ENCODE assay signal across 22 cellular contexts in the genomic region with DNA sequence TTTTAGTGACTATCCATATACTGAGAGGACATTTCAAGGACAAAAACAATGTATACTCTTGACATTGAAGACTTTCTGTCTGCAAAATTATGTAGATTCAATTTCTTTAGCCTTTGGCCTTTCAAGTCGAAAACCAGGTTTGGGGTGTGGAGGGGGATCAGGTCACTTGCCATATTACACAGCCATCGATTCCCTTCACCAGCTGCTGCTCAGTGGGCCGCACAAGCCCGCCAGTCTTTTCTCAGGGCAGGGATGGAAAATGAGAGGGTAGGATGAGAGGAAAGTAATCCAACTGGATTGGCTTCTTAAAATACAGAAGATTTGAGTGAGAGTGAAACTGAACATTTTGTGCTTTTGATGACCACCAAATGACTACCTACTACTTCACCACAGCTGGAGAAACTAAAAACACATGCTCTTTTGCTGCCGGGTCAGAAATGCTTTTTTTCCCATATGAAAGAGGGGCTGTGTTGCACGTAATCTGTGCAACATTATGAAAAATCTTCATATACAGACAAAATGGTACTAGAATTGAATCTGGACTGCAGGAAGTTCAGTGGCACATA. TPM values are rescaled to one million over a fixed set of nuclear protein-coding genes. Genes with fewer than 3 reads are reported as not detected.
DNase-seq lines count a peak whose midpoint lies in the region; TF ChIP-seq lines count a peak whose summit lies in the region.
"Had no signal": no experiment of that assay in that cellular context is flagged by ENCODE, and none has a peak within 500 bp of the region (broad histone marks: within the 10 kb centered on the region; RNA-seq: fewer than 3 reads in every experiment).

No MANE protein-coding gene starts in this region.

- H3K4me1 Mint-ChIP-seq in chondrocyte (ENCODE audit: low read depth): peaks cover 95% of the 10 kb centered on the region

- peak overlapping the region; percentile 88 for H3K27ac Mint-ChIP-seq in chondrocyte (ENCODE audit: unreplicated experiment)
- H3K27ac Mint-ChIP-seq: activated naive CD4-positive, alpha-beta T cell treated with anti-CD3 and anti-CD28 coated beads, Interleukin-2, amount 50 U/mL, for 24 hours; activated T-helper 1 cell treated with anti-CD3 and anti-CD28 coated beads, Interleukin-12 subunit alpha, Interleukin-12 subunit beta, Interleukin-2, Interleukin-4 antibody, amounts not matched to agents 30 ng/mL and 10 ng/mL and 1 ng/mL, durations not matched to agents 14 hours and 24 hours and 36 hours; T-helper 17 cell; type B pancreatic cell had no signal

- H3K36me3 Mint-ChIP-seq in chondrocyte (ENCODE audit: low read depth): peaks cover 12% of the 10 kb centered on the region
- H3K36me3 Mint-ChIP-seq: activated naive CD4-positive, alpha-beta T cell treated with anti-CD3 and anti-CD28 coated beads, Interleukin-2, amount 50 U/mL, for 24 hours; type B pancreatic cell had no signal

- H3K36me3 ChIP-seq in muscle layer of colon (ENCODE audit: insufficient read depth, low read length) (no peaks in the 10 kb centered on the region), subcutaneous abdominal adipose tissue (ENCODE audit: control insufficient read depth in 5 of 5, insufficient read depth in 5 of 5, low read length in 5 of 5) (no peaks in the 10 kb centered on the region)
- H3K36me3 ChIP-seq: BLaER1, lower lobe of right lung, SJSA1 had no signal

- H3K9ac ChIP-seq in muscle layer of colon (ENCODE audit: low read length) (peak overlapping the region; percentile 39), subcutaneous abdominal adipose tissue (ENCODE audit: low read length in 5 of 5) (no peak overlapping the region)
- H3K9ac ChIP-seq: BLaER1 had no signal

- H3K4me3 Mint-ChIP-seq in chondrocyte (ENCODE audit: unreplicated experiment): peak overlapping the region; percentile 50
- H3K4me3 Mint-ChIP-seq: activated naive CD4-positive, alpha-beta T cell treated with anti-CD3 and anti-CD28 coated beads, Interleukin-2, amount 50 U/mL, for 24 hours; activated T-helper 1 cell treated with anti-CD3 and anti-CD28 coated beads, Interleukin-12 subunit alpha, Interleukin-12 subunit beta, Interleukin-2, Interleukin-4 antibody, amounts not matched to agents 30 ng/mL and 10 ng/mL and 1 ng/mL, durations not matched to agents 14 hours and 24 hours and 36 hours; T-helper 17 cell had no signal

- H3K27ac ChIP-seq in muscle layer of colon (ENCODE audit: low read depth, low read length): peak overlapping the region; percentile 41
- peak overlapping the region; percentile 43 for H3K27ac ChIP-seq in subcutaneous abdominal adipose tissue (ENCODE audit: low read depth, low read length)
- H3K27ac ChIP-seq: BLaER1, hepatocyte, lower lobe of right lung, SJSA1 had no signal

- no peaks in the 10 kb centered on the region for H3K9me3 ChIP-seq in muscle layer of colon (ENCODE audit: low read length)
- no peaks in the 10 kb centered on the region for H3K9me3 ChIP-seq in subcutaneous abdominal adipose tissue (ENCODE audit: control insufficient read depth in 5 of 5, low read length in 5 of 5)
- H3K9me3 ChIP-seq: BLaER1, lower lobe of right lung, SJSA1 had no signal

- peak; percentile 25 for DNase-seq in HCEC 1CT
- DNase-seq in chondrocyte (ENCODE audit: low spot score): no peak
- DNase-seq in stimulated activated CD4-positive, alpha-beta T cell treated with anti-CD3 and anti-CD28 coated beads, Interleukin-1b, Interleukin-23, amount 100 ng/mL, for 48 hours: no peak
- no peak for DNase-seq in AG08396 (ENCODE audit: low spot score)
- DNase-seq in activated CD8-positive, alpha-beta memory T cell treated with anti-CD3 and anti-CD28 coated beads, Interleukin-2, amount 50 U/mL, for 48 hours: no peak
- DNase-seq in DMS153 (lab: John Stamatoyannopoulos, UW): no peak
- DNase-seq: activated CD4-positive, alpha-beta T cell treated with anti-CD3 and anti-CD28 coated beads for 48 hours; effector memory CD4-positive, alpha-beta T cell; lower lobe of right lung; NCI-H1694; PC-3; stimulated activated naive CD4-positive, alpha-beta T cell; T-helper 17 cell had no signal

- no peaks in the 10 kb centered on the region for H3K27me3 Mint-ChIP-seq in chondrocyte (ENCODE audit: low read depth)
- H3K27me3 Mint-ChIP-seq: activated naive CD4-positive, alpha-beta T cell treated with anti-CD3 and anti-CD28 coated beads, Interleukin-2, amount 50 U/mL, for 24 hours; T-helper 17 cell; type B pancreatic cell had no signal

- H3K27me3 ChIP-seq in muscle layer of colon (ENCODE audit: control insufficient read depth in 1 of 2, insufficient read depth in 2 of 2, low read length in 2 of 2): no peaks in the 10 kb centered on the region
- H3K27me3 ChIP-seq in subcutaneous abdominal adipose tissue (ENCODE audit: control insufficient read depth in 5 of 5, insufficient read depth in 4 of 5, low read length in 5 of 5): no peaks in the 10 kb centered on the region
- H3K27me3 ChIP-seq: hepatocyte, SJSA1 had no signal

- TF ChIP-seq CTCF in chondrocyte (IDR thresholded peaks at IDR 0.05): no peak

- peaks cover 1% of the 10 kb centered on the region for H3K9me3 Mint-ChIP-seq in chondrocyte (ENCODE audit: low read depth)
- H3K9me3 Mint-ChIP-seq: activated naive CD4-positive, alpha-beta T cell treated with anti-CD3 and anti-CD28 coated beads, Interleukin-2, amount 50 U/mL, for 24 hours; activated T-helper 1 cell treated with anti-CD3 and anti-CD28 coated beads, Interleukin-12 subunit alpha, Interleukin-12 subunit beta, Interleukin-2, Interleukin-4 antibody, amounts not matched to agents 30 ng/mL and 10 ng/mL and 1 ng/mL, durations not matched to agents 14 hours and 24 hours and 36 hours had no signal

- H3K4me3 ChIP-seq in muscle layer of colon (ENCODE audit: low read depth in 1 of 2, low read length in 2 of 2) (peak overlapping the region; percentile 35 to 39), subcutaneous abdominal adipose tissue (ENCODE audit: low read depth in 1 of 5, low read length in 5 of 5) (no peak overlapping the region)
- H3K4me3 ChIP-seq: BLaER1, hepatocyte, K562, lower lobe of right lung, SJSA1 had no signal

- peaks cover 27% of the 10 kb centered on the region for H3K4me1 ChIP-seq in muscle layer of colon (ENCODE audit: insufficient read depth, low read length)
- peaks cover 0 to 62% (median 55%) of the 10 kb centered on the region in 5 donors for H3K4me1 ChIP-seq in subcutaneous abdominal adipose tissue (ENCODE audit: control insufficient read depth in 5 of 5, insufficient read depth in 5 of 5, low read length in 5 of 5)

RNA-seq across cellular contexts. Expression of a gene that starts 51.4 kb away (rescaled TPM):
- total RNA-seq in chondrocyte: 744 to 1,032 TPM (median 1,007 TPM) in 3 replicates

RNA-seq across cellular contexts. Expression of a gene that starts 52.4 kb away (rescaled TPM):
- 48.2 to 52.7 TPM (median 50.8 TPM) in 3 replicates for total RNA-seq in chondrocyte

Comparison
In these comparisons a context has a peak if more than half of its experiments do, and no peak if none do; other contexts are left out.
1. H3K4me3 ChIP-seq: peak in muscle layer of colon (2 of 2); none in subcutaneous abdominal adipose tissue (0 of 5).